In the genomic region with DNA sequence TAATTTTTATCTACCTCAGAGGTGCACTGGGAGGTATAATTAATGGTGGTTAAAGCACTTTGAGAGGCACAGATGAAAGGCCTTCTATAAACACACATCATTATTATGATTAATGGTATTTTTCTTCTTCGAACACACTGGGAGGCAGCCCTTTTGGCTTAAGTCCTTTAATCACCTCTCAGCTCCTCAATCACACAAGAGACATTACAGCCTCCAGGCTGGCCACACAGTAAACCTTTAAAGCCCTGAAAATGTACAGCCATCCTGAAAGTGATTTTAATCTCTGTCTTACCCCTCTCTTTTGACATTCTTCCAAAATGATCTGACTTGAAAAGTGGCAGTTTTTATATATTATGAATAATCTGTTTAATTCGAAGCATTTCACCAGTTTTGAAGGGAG, we compare ENCODE assay signal across 22 cellular contexts. TPM values are rescaled to one million over a fixed set of nuclear protein-coding genes. Genes with fewer than 3 reads are reported as not detected.
"Had no signal": no experiment of that assay in that cellular context is flagged by ENCODE, and none has a peak within 500 bp of the region (broad histone marks: within the 10 kb centered on the region; RNA-seq: fewer than 3 reads in every experiment).

No MANE protein-coding gene starts in this region.

- DNase-seq: activated CD4-positive, alpha-beta T cell treated with anti-CD3 and anti-CD28 coated beads for 4 hours; activated CD4-positive, alpha-beta T cell treated with anti-CD3 and anti-CD28 coated beads, Interleukin-2, amount 50 U/mL, for 48 hours; activated CD4-positive, CD25-positive, alpha-beta regulatory T cell; activated CD8-positive, alpha-beta memory T cell treated with anti-CD3 and anti-CD28 coated beads, Interleukin-2, amount 50 U/mL, for 48 hours; activated naive CD4-positive, alpha-beta T cell; activated T-cell treated with anti-CD3 and anti-CD28 coated beads, Interleukin-2, amount 50 U/mL, for 4 hours; colonic mucosa; gastrocnemius medialis; hippocampal formation; left ventricle myocardium inferior; ovary; spleen; stimulated activated CD4-positive, alpha-beta T cell treated with anti-CD3 and anti-CD28 coated beads, Interleukin-4, amount 100 ng/mL, for 4 hours; stomach had no signal

- H3K9me3 ChIP-seq: adrenal gland, colonic mucosa, esophagus muscularis mucosa, gastrocnemius medialis, neutrophil, ovary, prostate gland, spleen, stomach, suprapubic skin, tibial nerve had no signal

- H3K27ac ChIP-seq: adrenal gland, colonic mucosa, esophagus muscularis mucosa, gastrocnemius medialis, left ventricle myocardium inferior, neutrophil, ovary, prostate gland, spleen, stomach, suprapubic skin, tibial nerve had no signal

- H3K4me1 ChIP-seq: adrenal gland, colonic mucosa, gastrocnemius medialis, left ventricle myocardium inferior, prostate gland, spleen, stomach, suprapubic skin, tibial nerve had no signal

- H3K27me3 ChIP-seq: adrenal gland, colonic mucosa, gastrocnemius medialis, neutrophil, ovary, suprapubic skin, tibial nerve had no signal

- H3K4me3 ChIP-seq: adrenal gland, colonic mucosa, esophagus muscularis mucosa, gastrocnemius medialis, left ventricle myocardium inferior, ovary, prostate gland, spleen, stomach, suprapubic skin, tibial nerve had no signal

- ATAC-seq: activated T-cell treated with anti-CD3 and anti-CD28 coated beads, Interleukin-2, amount 50 U/mL, for 4 hours; gastrocnemius medialis had no signal

- H3K36me3 ChIP-seq: adrenal gland, colonic mucosa, esophagus muscularis mucosa, gastrocnemius medialis, left ventricle myocardium inferior, neutrophil, ovary, prostate gland, spleen, stomach, suprapubic skin, tibial nerve had no signal

RNA-seq across cellular contexts. Expression of gene VSTM5, which starts 54.3 kb away (rescaled TPM):
- total RNA-seq: activated CD8-positive, alpha-beta memory T cell treated with anti-CD3 and anti-CD28 coated beads for 36 hours; activated T-cell treated with anti-CD3 and anti-CD28 coated beads, Interleukin-2, amount 50 U/mL, for 4 hours; activated T-helper 2 cell treated with anti-CD3 and anti-CD28 coated beads, Interferon-gamma antibody, Interleukin-2, Interleukin-4, amounts not matched to agents 10 μg/mL and 5 μg/mL and 100 μg/mL, durations not matched to agents 14 hours and 24 hours and 36 hours; gastrocnemius medialis; left ventricle myocardium inferior; spleen had no signal
- polyA plus RNA-seq: spleen had no signal
